In genomic region chr2:60407398-60407797, GRCh38 we compare ENCODE assay signal across 1 cellular context.
TF ChIP-seq lines count a peak whose summit lies in the region.

No MANE protein-coding gene starts in this region.

TF ChIP-seq in SK-N-SH treated with all-trans-retinoic acid at 6 μM for 48 hours, 23 proteins besides CTCF, POLR2A, EP300 and RAD21 (continued from another document):
- TF ChIP-seq TSHZ2 (CRISPR knock-in tag; IDR thresholded peaks at IDR 0.05) (no peak), GLIS3 (CRISPR knock-in tag; IDR thresholded peaks at IDR 0.05) (no peak)
